ENCODE assay signal across 8 cellular contexts in the genomic region with DNA sequence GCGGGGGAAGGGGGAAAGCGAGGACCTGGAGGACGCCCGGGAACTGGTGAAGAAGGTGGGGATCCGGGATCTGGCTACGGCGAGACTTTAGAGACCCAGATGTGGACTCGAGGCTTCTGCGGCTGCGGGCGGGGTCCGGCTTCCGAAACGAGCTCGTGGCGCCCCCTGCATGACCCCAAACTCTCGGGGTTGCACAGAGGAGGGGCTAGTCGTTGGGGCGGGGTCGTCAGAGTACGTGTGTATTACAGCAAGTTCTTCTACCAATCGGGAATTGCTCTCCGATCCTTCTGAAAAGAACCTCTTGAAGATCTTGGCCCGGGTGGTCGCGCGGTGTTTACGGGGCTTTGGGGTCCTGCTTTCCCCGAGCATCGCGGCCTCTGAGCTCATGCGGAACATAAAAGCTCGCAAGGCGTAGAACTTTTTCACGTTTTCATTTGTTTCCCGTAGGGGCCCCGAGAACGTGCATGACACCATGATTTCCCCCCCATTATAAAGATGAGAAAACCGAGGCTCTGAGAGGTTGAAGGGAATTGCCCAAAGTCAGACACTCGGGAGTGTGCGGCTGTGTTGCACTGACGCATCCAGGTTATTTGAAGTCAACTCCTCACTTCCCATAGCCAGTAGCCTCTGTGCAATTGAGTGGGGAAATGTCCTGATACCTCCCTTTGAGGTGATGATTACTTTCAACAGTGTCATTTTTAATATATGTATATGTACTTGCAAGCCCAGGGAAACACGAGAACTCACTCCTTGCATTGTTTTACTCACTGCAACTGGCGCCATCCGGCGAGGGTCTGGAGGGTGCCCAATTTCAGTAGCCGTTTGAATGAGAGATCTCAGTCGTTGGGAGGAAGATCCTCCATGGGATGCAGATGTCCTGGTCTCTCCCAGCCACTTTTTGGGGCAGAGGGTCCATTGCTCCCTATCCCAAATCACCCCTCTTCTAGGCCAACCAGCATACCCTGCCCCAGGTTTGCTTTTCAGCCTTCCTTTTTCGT. TPM values are rescaled to one million over a fixed set of nuclear protein-coding genes. Genes with fewer than 3 reads are reported as not detected.
DNase-seq lines count a peak whose midpoint lies in the region; ATAC-seq lines count a peak whose summit lies in the region.

A gene (minus strand): TSS at position 149 of the 998 bp plus-strand sequence. CDS start 512 bp downstream, outside the sequence.

- peak; percentile 14 for ATAC-seq in GM18867 (IDR thresholded peaks at IDR 0.05; ENCODE audit: unreplicated experiment)
- peak; percentile 23 for ATAC-seq in HG03139 (IDR thresholded peaks at IDR 0.05; ENCODE audit: unreplicated experiment)
- no peak for ATAC-seq in activated naive CD8-positive, alpha-beta T cell treated with anti-CD3 and anti-CD28 coated beads, Interleukin-2, amount 10 ng/mL, durations not matched to agents 7 days and 5 days (ENCODE audit: low read depth)
- peak; percentile 41 to 47 for ATAC-seq in naive B cell (ENCODE audit: low read depth in 2 of 2)

- no peaks in the 10 kb centered on the region for H3K36me3 Mint-ChIP-seq in activated naive CD8-positive, alpha-beta T cell treated with anti-CD3 and anti-CD28 coated beads, Interleukin-2, amount 10 ng/mL, durations not matched to agents 7 days and 5 days
- peaks cover 5 to 8% of the 10 kb centered on the region in 2 donors for H3K36me3 Mint-ChIP-seq in naive B cell

- no peaks in the 10 kb centered on the region for H3K36me3 ChIP-seq in ACC112 (ENCODE audit: insufficient read depth, low read length)

- H3K27me3 ChIP-seq in ACC112 (ENCODE audit: insufficient read depth, low read length) = peaks cover 96% of the 10 kb centered on the region

- H3K4me1 ChIP-seq in ACC112 (ENCODE audit: control insufficient read depth, insufficient read depth, low read length, unreplicated experiment) = no peaks in the 10 kb centered on the region

- H3K4me3 ChIP-seq in ACC112 (ENCODE audit: low read depth, low read length) = peak within 1 kb of the TSS; percentile 65

- H3K79me2 ChIP-seq in ACC112 (ENCODE audit: control insufficient read depth, insufficient read depth, low read length, unreplicated experiment) = no peaks in the 10 kb centered on the region

- peaks cover 60% of the 10 kb centered on the region for H3K27me3 Mint-ChIP-seq in activated naive CD8-positive, alpha-beta T cell treated with anti-CD3 and anti-CD28 coated beads, Interleukin-2, amount 10 ng/mL, durations not matched to agents 7 days and 5 days
- peaks cover 0 to 3% (median 0%) of the 10 kb centered on the region in 3 donors for H3K27me3 Mint-ChIP-seq in naive B cell

- no peak within 1 kb of the TSS for H3K27ac ChIP-seq in ACC112 (ENCODE audit: low read depth, low read length)

- POLR2A ChIA-PET in activated naive CD8-positive, alpha-beta T cell treated with anti-CD3 and anti-CD28 coated beads, Interleukin-2, amount 10 ng/mL, durations not matched to agents 7 days and 5 days (lab: Charles Lee) = no interaction called here

- peaks cover 8% of the 10 kb centered on the region for H3K4me1 Mint-ChIP-seq in activated naive CD8-positive, alpha-beta T cell treated with anti-CD3 and anti-CD28 coated beads, Interleukin-2, amount 10 ng/mL, durations not matched to agents 7 days and 5 days
- peaks cover 32 to 39% (median 39%) of the 10 kb centered on the region in 3 donors for H3K4me1 Mint-ChIP-seq in naive B cell

- H3K9me3 Mint-ChIP-seq in activated naive CD8-positive, alpha-beta T cell treated with anti-CD3 and anti-CD28 coated beads, Interleukin-2, amount 10 ng/mL, durations not matched to agents 7 days and 5 days = no peaks in the 10 kb centered on the region
- peaks cover 0 to 1% (median 0%) of the 10 kb centered on the region in 7 donors for H3K9me3 Mint-ChIP-seq in naive B cell

- peak within 1 kb of the TSS; percentile 60 for H3K4me3 Mint-ChIP-seq in activated naive CD8-positive, alpha-beta T cell treated with anti-CD3 and anti-CD28 coated beads, Interleukin-2, amount 10 ng/mL, durations not matched to agents 7 days and 5 days
- H3K4me3 Mint-ChIP-seq in naive B cell = peak within 1 kb of the TSS; percentile 89 to 100 (median 96)

- DNase-seq in activated naive CD8-positive, alpha-beta T cell treated with anti-CD3 and anti-CD28 coated beads, Interleukin-2, amount 10 ng/mL, durations not matched to agents 7 days and 5 days = no peak
- DNase-seq in naive B cell = peak; percentile 70
- DNase-seq in islet precursor cell = no peak
- DNase-seq in NCI-H345 treated with DMSO at 0.1 percent for 48 hours (lab: John Stamatoyannopoulos, UW; ENCODE audit: unreplicated experiment) = no peak
- no peak for DNase-seq in stimulated activated CD4-positive, alpha-beta T cell treated with anti-CD3 and anti-CD28 coated beads, Interleukin-2, amount 100 ng/mL, for 24 hours

- peak within 1 kb of the TSS; percentile 25 for H2AFZ ChIP-seq in ACC112 (ENCODE audit: low read length, unreplicated experiment)

- no peak within 1 kb of the TSS for H3K27ac Mint-ChIP-seq in activated naive CD8-positive, alpha-beta T cell treated with anti-CD3 and anti-CD28 coated beads, Interleukin-2, amount 10 ng/mL, durations not matched to agents 7 days and 5 days
- H3K27ac Mint-ChIP-seq in naive B cell = peak within 1 kb of the TSS; percentile 44 to 95 (median 91)

RNA-seq across cellular contexts. Expression of the gene that starts here (rescaled TPM):
- total RNA-seq in activated naive CD8-positive, alpha-beta T cell treated with anti-CD3 and anti-CD28 coated beads, Interleukin-2, amount 10 ng/mL, durations not matched to agents 7 days and 5 days = under 1 TPM; 0.69 to 0.77 TPM
- polyA plus RNA-seq in naive B cell (ENCODE audit: low read depth in 6 of 6) = 10 to 100 TPM in 2 of 6 donors, 1 to 10 TPM in 4; 6.8 to 12.2 (median 8.7) TPM
